In the genomic region with DNA sequence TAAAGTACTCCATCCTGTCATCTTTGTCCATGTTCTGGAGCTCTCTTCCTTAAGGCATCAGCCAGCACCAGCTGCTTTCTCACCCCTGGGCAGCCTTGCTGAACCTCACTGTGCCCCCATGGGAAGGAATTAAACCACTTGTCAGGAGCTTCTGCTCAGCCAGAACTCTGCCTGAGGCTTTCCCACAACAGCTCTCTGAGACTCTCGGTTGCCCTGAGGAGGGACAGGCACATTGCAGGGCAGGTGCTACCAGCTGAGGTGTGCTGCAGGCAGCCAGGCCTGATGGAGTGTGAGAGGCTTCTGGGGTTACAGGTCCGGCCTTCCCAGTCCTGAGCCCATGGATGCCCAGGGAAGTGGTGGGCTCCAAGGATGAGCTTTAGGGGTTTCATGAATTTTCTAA, we compare ENCODE assay signal across 21 cellular contexts. TPM values are rescaled to one million over a fixed set of nuclear protein-coding genes. Genes with fewer than 3 reads are reported as not detected.
"Had no signal": no experiment of that assay in that cellular context is flagged by ENCODE, and none has a peak within 500 bp of the region (broad histone marks: within the 10 kb centered on the region; RNA-seq: fewer than 3 reads in every experiment).

No MANE protein-coding gene starts in this region.

- H2AFZ ChIP-seq: hepatocyte had no signal

- ATAC-seq: activated T-cell treated with anti-CD3 and anti-CD28 coated beads, Interleukin-2, amount 50 U/mL, for 72 hours; naive thymus-derived CD4-positive, alpha-beta T cell had no signal

- H3K4me3 Mint-ChIP-seq: activated CD4-positive, alpha-beta memory T cell treated with anti-CD3 and anti-CD28 coated beads for 36 hours; activated naive CD4-positive, alpha-beta T cell treated with anti-CD3 and anti-CD28 coated beads for 36 hours; activated naive CD8-positive, alpha-beta T cell treated with anti-CD3 and anti-CD28 coated beads, Interleukin-2, amount 10 ng/mL, durations not matched to agents 7 days and 5 days; activated T-cell treated with anti-CD3 and anti-CD28 coated beads, Interleukin-2, amount 50 U/mL, for 72 hours; naive thymus-derived CD4-positive, alpha-beta T cell; neural crest cell had no signal

- DNase-seq: activated CD4-positive, alpha-beta memory T cell treated with anti-CD3 and anti-CD28 coated beads for 36 hours; activated CD4-positive, alpha-beta T cell treated with anti-CD3 and anti-CD28 coated beads for 48 hours; activated effector memory CD4-positive, alpha-beta T cell treated with Interleukin-2 at 50 U/mL for 16 hours; activated naive CD4-positive, alpha-beta T cell treated with anti-CD3 and anti-CD28 coated beads for 36 hours; activated naive CD8-positive, alpha-beta T cell treated with anti-CD3 and anti-CD28 coated beads, Interleukin-2, amount 10 ng/mL, durations not matched to agents 7 days and 5 days; activated T-cell treated with anti-CD3 and anti-CD28 coated beads, Interleukin-2, amount 50 U/mL, for 72 hours; amniotic stem cell; colonic mucosa; glutamatergic neuron; left ventricle myocardium inferior; naive thymus-derived CD4-positive, alpha-beta T cell; stimulated activated CD4-positive, alpha-beta T cell treated with anti-CD3 and anti-CD28 coated beads, Interleukin-4, amount 100 ng/mL, for 1 hour; stimulated activated naive CD4-positive, alpha-beta T cell had no signal

- H3K36me3 Mint-ChIP-seq: activated CD4-positive, alpha-beta memory T cell treated with anti-CD3 and anti-CD28 coated beads for 36 hours; activated naive CD8-positive, alpha-beta T cell treated with anti-CD3 and anti-CD28 coated beads, Interleukin-2, amount 10 ng/mL, durations not matched to agents 7 days and 5 days had no signal

- FAIRE-seq: bronchial epithelial cell, frontal cortex had no signal

- H3K36me3 ChIP-seq: colonic mucosa, esophagus muscularis mucosa, left ventricle myocardium inferior had no signal

- H3K27me3 ChIP-seq: colonic mucosa, esophagus muscularis mucosa, hepatocyte had no signal

- H3K27ac Mint-ChIP-seq: activated CD4-positive, alpha-beta memory T cell treated with anti-CD3 and anti-CD28 coated beads for 36 hours; activated naive CD4-positive, alpha-beta T cell treated with anti-CD3 and anti-CD28 coated beads for 36 hours; activated naive CD8-positive, alpha-beta T cell treated with anti-CD3 and anti-CD28 coated beads, Interleukin-2, amount 10 ng/mL, durations not matched to agents 7 days and 5 days; activated T-cell treated with anti-CD3 and anti-CD28 coated beads, Interleukin-2, amount 50 U/mL, for 72 hours; naive thymus-derived CD4-positive, alpha-beta T cell had no signal

- H3K4me2 ChIP-seq: hepatocyte had no signal

- H3K79me2 ChIP-seq: hepatocyte had no signal

- H3K9me3 Mint-ChIP-seq: activated naive CD4-positive, alpha-beta T cell treated with anti-CD3 and anti-CD28 coated beads for 36 hours had no signal

- H3K4me3 ChIP-seq: colonic mucosa, esophagus muscularis mucosa, hepatocyte, left ventricle myocardium inferior had no signal

- H3K27ac ChIP-seq: colonic mucosa, esophagus muscularis mucosa, hepatocyte, left ventricle myocardium inferior had no signal

- H3K4me1 Mint-ChIP-seq: activated naive CD8-positive, alpha-beta T cell treated with anti-CD3 and anti-CD28 coated beads, Interleukin-2, amount 10 ng/mL, durations not matched to agents 7 days and 5 days; neural crest cell had no signal

- H3K4me1 ChIP-seq: colonic mucosa, esophagus muscularis mucosa, left ventricle myocardium inferior had no signal

- H3K9me3 ChIP-seq: colonic mucosa, left ventricle myocardium inferior had no signal

RNA-seq across cellular contexts. Expression of a gene that starts 30.9 kb away (rescaled TPM):
- total RNA-seq: activated CD4-positive, alpha-beta memory T cell treated with anti-CD3 and anti-CD28 coated beads for 36 hours; activated naive CD8-positive, alpha-beta T cell treated with anti-CD3 and anti-CD28 coated beads, Interleukin-2, amount 10 ng/mL, durations not matched to agents 7 days and 5 days; activated T-cell treated with anti-CD3 and anti-CD28 coated beads, Interleukin-2, amount 50 U/mL, for 72 hours; bronchial epithelial cell; neural crest cell; osteoblast; renal cortical epithelial cell; subcutaneous adipose tissue had no signal
